1 cellular context compared by ENCODE assay signal in genomic region chr10:75235375-75236177, GRCh38.
TF ChIP-seq lines count a peak whose summit lies in the region.

TSS of gene COMTD1 (minus strand) at chr10:75235957. CDS start at chr10:75235928, 29 bp downstream.

TF ChIP-seq in HepG2, 621 proteins besides CTCF, POLR2A, EP300 and RAD21 (continued from another document and continues in another):
- TF ChIP-seq SNAPC4 (CRISPR knock-in tag; IDR thresholded peaks at IDR 0.05) (no peak), ARID5B (CRISPR knock-in tag; IDR thresholded peaks at IDR 0.05) (peak; percentile 48), ZBTB7A (CRISPR knock-in tag; IDR thresholded peaks at IDR 0.05) (peak; percentile 74), ZNF567 (CRISPR knock-in tag; IDR thresholded peaks at IDR 0.05; ENCODE audit: borderline replicate concordance) (no peak), THAP11 (CRISPR knock-in tag; IDR thresholded peaks at IDR 0.05) (peak; percentile 41; the same call in 1 of the 2 replicates), ZSCAN29 (CRISPR knock-in tag; conservative IDR thresholded peaks at IDR 0.05) (no peak; the same call in 1 of the 2 replicates), ZNF343 (CRISPR knock-in tag; IDR thresholded peaks at IDR 0.05) (no peak), ZNF263 (CRISPR knock-in tag; IDR thresholded peaks at IDR 0.05) (peak; percentile 16; the same call in 1 of the 2 replicates), RFX5 (IDR thresholded peaks at IDR 0.05; ENCODE audit: low read depth, low read length) (no peak; the same call in 1 of the 2 replicates), NONO (IDR thresholded peaks at IDR 0.05) (no peak), NONO (CRISPR knock-in tag; conservative IDR thresholded peaks at IDR 0.05) (no peak; the same call in 1 of the 2 replicates), ZSCAN22 (CRISPR knock-in tag; IDR thresholded peaks at IDR 0.05) (no peak), JUND (CRISPR knock-in tag; IDR thresholded peaks at IDR 0.05) (no peak), ESRRA (CRISPR knock-in tag; IDR thresholded peaks at IDR 0.05; ENCODE audit: low read depth) (peak; percentile 87), NFE2L2 (IDR thresholded peaks at IDR 0.05; ENCODE audit: low read length) (no peak), MAZ (IDR thresholded peaks at IDR 0.05; ENCODE audit: borderline replicate concordance, low read depth, low read length) (peak; percentile 55; the same call in 1 of the 2 replicates), MAZ (CRISPR knock-in tag; IDR thresholded peaks at IDR 0.05; ENCODE audit: low read depth) (no peak), KLF13 (CRISPR knock-in tag; IDR thresholded peaks at IDR 0.05) (no peak), RNF219 (CRISPR knock-in tag; IDR thresholded peaks at IDR 0.05) (no peak), DNMT1 (CRISPR knock-in tag; IDR thresholded peaks at IDR 0.05) (peak; percentile 72), ZFP36 (IDR thresholded peaks at IDR 0.05; ENCODE audit: borderline replicate concordance, low read depth, low read length, partially characterized antibody) (no peak), ZBTB38 (CRISPR knock-in tag; IDR thresholded peaks at IDR 0.05) (peak; percentile 63; the same call in 1 of the 2 replicates), PHF8 (CRISPR knock-in tag; IDR thresholded peaks at IDR 0.05) (peak; percentile 73), SALL1 (CRISPR knock-in tag; IDR thresholded peaks at IDR 0.05) (peak; percentile 80), NPAS2 (CRISPR knock-in tag; IDR thresholded peaks at IDR 0.05; ENCODE audit: borderline replicate concordance) (no peak), ZNF564 (CRISPR knock-in tag; IDR thresholded peaks at IDR 0.05) (0 out of 2 replicates have a peak, but pooled peaks have one; percentile 53), PHF21A (CRISPR knock-in tag; IDR thresholded peaks at IDR 0.05) (peak; percentile 75), NR2F6 (IDR thresholded peaks at IDR 0.05) (no peak), NR2F6 (CRISPR knock-in tag; IDR thresholded peaks at IDR 0.05) (peak; percentile 81), KDM2A (CRISPR knock-in tag; IDR thresholded peaks at IDR 0.05; ENCODE audit: borderline replicate concordance, low read depth) (peak; percentile 73), SNRNP70 (IDR thresholded peaks at IDR 0.05; ENCODE audit: low read depth, low read length) (no peak), MAFK (conservative IDR thresholded peaks at IDR 0.05 in 1 of 2, IDR thresholded peaks at IDR 0.05 in 1 of 2; ENCODE audit: low read length in 2 of 2) (no peak), ZKSCAN5 (CRISPR knock-in tag; IDR thresholded peaks at IDR 0.05) (no peak), ZSCAN5A (CRISPR knock-in tag; IDR thresholded peaks at IDR 0.05; ENCODE audit: borderline replicate concordance) (no peak), HHEX (CRISPR knock-in tag; IDR thresholded peaks at IDR 0.05) (no peak), KLF16 (CRISPR knock-in tag; IDR thresholded peaks at IDR 0.05) (peak in 1 of 2 experiments; percentile 64; a peak in 2 of 4 replicates), ZBTB44 (CRISPR knock-in tag; IDR thresholded peaks at IDR 0.05) (no peak), SP4 (CRISPR knock-in tag; IDR thresholded peaks at IDR 0.05) (0 out of 2 replicates have a peak, but pooled peaks have one; percentile 58), AHR (CRISPR knock-in tag; IDR thresholded peaks at IDR 0.05) (no peak; the same call in 1 of the 2 replicates), ZHX1 (CRISPR knock-in tag; IDR thresholded peaks at IDR 0.05; ENCODE audit: low read depth) (no peak), PAF1 (CRISPR knock-in tag; IDR thresholded peaks at IDR 0.05) (no peak), SAFB2 (CRISPR knock-in tag; IDR thresholded peaks at IDR 0.05; ENCODE audit: borderline replicate concordance, low read depth) (no peak), GATA4 (IDR thresholded peaks at IDR 0.05; ENCODE audit: borderline replicate concordance, low read depth) (no peak), CEBPG (CRISPR knock-in tag; IDR thresholded peaks at IDR 0.05) (0 out of 2 replicates have a peak, but pooled peaks have one; percentile 20), HCFC1 (IDR thresholded peaks at IDR 0.05; ENCODE audit: low read depth, low read length) (no peak), MEF2D (CRISPR knock-in tag; IDR thresholded peaks at IDR 0.05) (peak; percentile 24; the same call in 1 of the 2 replicates)
